7 cellular contexts compared by ENCODE assay signal in genomic region chr5:157820593-157821252, GRCh38. TPM values are rescaled to one million over a fixed set of nuclear protein-coding genes. Genes with fewer than 3 reads are reported as not detected.
A peak's percentile ranks its signal among the peaks of the same experiment; 100 is the strongest.
DNase-seq lines count a peak whose midpoint lies in the region; ATAC-seq and TF ChIP-seq lines count a peak whose summit lies in the region.

No MANE protein-coding gene starts in this region.

- peaks cover 7% of the 10 kb centered on the region for H3K9me3 Mint-ChIP-seq in progenitor cell of endocrine pancreas (ENCODE audit: low read depth)

- H3K36me3 Mint-ChIP-seq in progenitor cell of endocrine pancreas (ENCODE audit: insufficient read depth) = peaks cover 7% of the 10 kb centered on the region

- DNase-seq in DMS53 treated with DMSO at 0.1 percent for 48 hours (lab: John Stamatoyannopoulos, UW; ENCODE audit: unreplicated experiment) = peak; percentile 20
- peak; percentile 65 for DNase-seq in HT-29 (ENCODE audit: low spot score)
- peak; percentile 49 for DNase-seq in SK-N-DZ (ENCODE audit: low spot score)
- DNase-seq in fibroblast of mammary gland (ENCODE audit: low read depth) = peak; percentile 69
- no peak for DNase-seq in progenitor cell of endocrine pancreas (ENCODE audit: low spot score, unreplicated experiment)
- no peak for DNase-seq in NCI-H2196 treated with DMSO at 0.1 percent for 48 hours (lab: John Stamatoyannopoulos, UW; ENCODE audit: unreplicated experiment)

- peak overlapping the region; percentile 89 for H3K27ac Mint-ChIP-seq in progenitor cell of endocrine pancreas

- no peak overlapping the region for H3K4me3 Mint-ChIP-seq in progenitor cell of endocrine pancreas (ENCODE audit: low read depth)

- TF ChIP-seq CTCF in fibroblast of mammary gland (conservative IDR thresholded peaks at IDR 0.05; ENCODE audit: control insufficient read depth, insufficient read depth, low read depth, low read length) (peak; percentile 54), progenitor cell of endocrine pancreas (IDR thresholded peaks at IDR 0.05; ENCODE audit: unreplicated experiment) (peak; percentile 63)

- no peaks in the 10 kb centered on the region for H3K27me3 Mint-ChIP-seq in progenitor cell of endocrine pancreas

- no peak for ATAC-seq in HG03565 (IDR thresholded peaks at IDR 0.05; ENCODE audit: unreplicated experiment)

- no peak overlapping the region for H3K4me3 ChIP-seq in fibroblast of mammary gland (ENCODE audit: control insufficient read depth, low read depth, low read length)

- H3K4me1 Mint-ChIP-seq in progenitor cell of endocrine pancreas (ENCODE audit: low read depth) = peaks cover 28% of the 10 kb centered on the region

RNA-seq across cellular contexts. Expression of gene CLINT1, which starts 38.2 kb away (rescaled TPM):
- 70.0 and 101 TPM in 2 replicates for total RNA-seq in HT-29 (2014; rRNA removed; shearing (Covaris generic))
- 89.6 and 96.3 TPM in 2 replicates for polyA plus RNA-seq in SK-N-DZ (2014; cell fraction: cytosol; rRNA removed)
- polyA plus RNA-seq in SK-N-DZ (2014; cell fraction: nucleus; rRNA removed) = 159 and 276 TPM in 2 replicates
- 78.7 and 82.3 TPM in 2 replicates for total RNA-seq in progenitor cell of endocrine pancreas

Comparison
In these comparisons a context has a peak if more than half of its experiments do, and no peak if none do; other contexts are left out.
1. DNase-seq: peak in DMS53 treated with DMSO at 0.1 percent for 48 hours (single experiment), HT-29 (single experiment), SK-N-DZ (single experiment) and fibroblast of mammary gland (single experiment); none in progenitor cell of endocrine pancreas (single experiment) and NCI-H2196 treated with DMSO at 0.1 percent for 48 hours (single experiment).